8 cellular contexts compared by ENCODE assay signal in the genomic region with DNA sequence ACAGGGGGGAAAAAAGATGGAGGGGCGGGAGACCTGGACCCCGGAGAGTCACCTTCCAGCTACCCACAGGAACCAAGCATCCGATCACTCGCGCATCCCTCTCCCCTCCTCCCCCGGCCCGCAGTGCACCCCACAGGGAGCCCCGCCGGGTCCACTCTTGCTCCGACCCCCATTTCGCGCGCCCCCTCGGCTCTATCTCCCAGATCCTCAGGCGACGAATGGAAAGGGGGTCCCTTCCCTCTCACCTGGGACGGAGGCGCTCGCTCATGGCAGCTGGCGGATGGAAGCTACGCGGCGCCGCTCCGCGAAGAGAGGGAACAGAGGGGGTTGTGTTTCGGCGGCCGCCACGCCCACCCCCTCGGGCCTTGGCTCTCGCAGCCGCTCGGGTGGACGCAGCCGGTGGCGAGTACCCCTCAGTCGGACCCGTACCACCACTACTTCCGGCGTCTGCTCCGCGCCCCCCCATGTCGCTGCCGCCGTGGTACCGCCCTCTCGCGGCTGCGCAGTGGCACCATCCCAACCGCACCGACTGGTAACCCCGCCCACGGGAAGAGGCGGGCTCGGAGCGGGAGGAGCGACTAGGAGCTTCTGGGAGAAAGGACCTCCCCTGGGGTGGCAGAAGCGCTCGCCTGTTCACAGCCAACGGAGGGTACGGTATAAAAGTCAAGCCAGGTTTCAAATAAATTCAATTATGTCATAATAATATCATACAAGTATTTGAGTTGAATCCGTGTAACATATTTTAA. TPM values are rescaled to one million over a fixed set of nuclear protein-coding genes. Genes with fewer than 3 reads are reported as not detected.
A peak's percentile ranks its signal among the peaks of the same experiment; 100 is the strongest.
DNase-seq lines count a peak whose midpoint lies in the region; ATAC-seq and TF ChIP-seq lines count a peak whose summit lies in the region.

No MANE protein-coding gene starts in this region.

- no peaks in the 10 kb centered on the region for H3K36me3 ChIP-seq in KMS-11 (ENCODE audit: insufficient read depth)
- peaks cover 33% of the 10 kb centered on the region for H3K36me3 ChIP-seq in Panc1 (ENCODE audit: control insufficient read depth, insufficient read depth, low read length)
- H3K36me3 ChIP-seq in esophagus squamous epithelium: peaks cover 0 to 22% (median 0%) of the 10 kb centered on the region in 3 donors

- H3K9me3 Mint-ChIP-seq in activated T-cell treated with anti-CD3 and anti-CD28 coated beads, Interleukin-2, amount 50 U/mL, for 72 hours: no peaks in the 10 kb centered on the region

- in situ Hi-C loops in Panc1 (cut with HindIII; ENCODE audit: low pct_unique_long_range_greater_than_20kb, low sequenced_read_pairs): no loop called here

- H3K36me3 Mint-ChIP-seq in activated T-cell treated with anti-CD3 and anti-CD28 coated beads, Interleukin-2, amount 50 U/mL, for 72 hours (ENCODE audit: insufficient read depth in 2 of 2): peaks cover 8 to 13% of the 10 kb centered on the region in 2 donors

- DNase-seq in DMS79 treated with DMSO at 0.1 percent for 48 hours (lab: John Stamatoyannopoulos, UW) (peak; percentile 78), Panc1 (ENCODE audit: low read depth, low spot score) (peak; percentile 78), esophagus squamous epithelium (lab: John Stamatoyannopoulos, UW) (peak; percentile 68), myocyte (ENCODE audit: low read depth) (peak; percentile 97)
- DNase-seq in activated T-cell treated with anti-CD3 and anti-CD28 coated beads, Interleukin-2, amount 50 U/mL, for 72 hours: peak; percentile 98 to 99
- peak; percentile 94 to 96 for DNase-seq in stimulated activated CD8-positive, alpha-beta memory T cell treated with anti-CD3 and anti-CD28 coated beads, Interleukin-7, amount 100 ng/mL, for 4 hours (ENCODE audit: low read depth in 2 of 2)

- H2AFZ ChIP-seq in KMS-11 (ENCODE audit: low read depth): peak overlapping the region; percentile 74

- H3K27ac ChIP-seq in KMS-11 (peak overlapping the region; percentile 53), Panc1 (ENCODE audit: low read length) (peak overlapping the region; percentile 96), esophagus squamous epithelium (peak overlapping the region; percentile 92 to 98 (median 95))

- H3K79me2 ChIP-seq in KMS-11 (ENCODE audit: insufficient read depth, low read depth): peaks cover 60% of the 10 kb centered on the region

- H3K27ac Mint-ChIP-seq in activated T-cell treated with anti-CD3 and anti-CD28 coated beads, Interleukin-2, amount 50 U/mL, for 72 hours: peak overlapping the region; percentile 98

- BruUV-seq in Panc1 (replicated peaks; lab: Mats Ljungman, UMichigan): no TSS peak

- CTCF ChIA-PET in Panc1 (lab: Charles Lee): interaction anchor here (0.6 to 1.1 kb wide), 5 partner anchors 11 to 644 kb away, joined by 3 to 7 read pairs (median 4); no protein-coding TSS in a partner anchor

- TF ChIP-seq POLR2A in esophagus squamous epithelium (IDR thresholded peaks at IDR 0.05): peak in 3 of 4 donors; percentile 56 to 87 (median 70)

- 0% methylated on average over 25 of the region's 63 CpGs; no CpG with 5 or more reads in 1 of the 2 donors for WGBS in esophagus squamous epithelium, 2 donors

- H3K4me1 Mint-ChIP-seq in activated T-cell treated with anti-CD3 and anti-CD28 coated beads, Interleukin-2, amount 50 U/mL, for 72 hours (ENCODE audit: low read depth): peaks cover 62% of the 10 kb centered on the region

- intact Hi-C loops in Panc1 (cut with micrococcal nuclease; ENCODE audit: unreplicated experiment): no loop called here
- intact Hi-C loops in esophagus squamous epithelium (cut with DNase I): no loop called here

- H3K9me3 ChIP-seq in Panc1 (ENCODE audit: control insufficient read depth, insufficient read depth, low read depth, low read length) (no peaks in the 10 kb centered on the region), esophagus squamous epithelium (no peaks in the 10 kb centered on the region)

- H4K20me1 ChIP-seq in KMS-11 (ENCODE audit: insufficient read depth): peaks cover 12% of the 10 kb centered on the region; the same call in 1 of the 2 replicates

- peak overlapping the region; percentile 86 to 93 for H3K4me3 Mint-ChIP-seq in activated T-cell treated with anti-CD3 and anti-CD28 coated beads, Interleukin-2, amount 50 U/mL, for 72 hours

- ATAC-seq in GM21737 (IDR thresholded peaks at IDR 0.05; ENCODE audit: unreplicated experiment) (peak; percentile 73), Panc1 (peak; percentile 95)
- peak; percentile 90 to 94 for ATAC-seq in activated T-cell treated with anti-CD3 and anti-CD28 coated beads, Interleukin-2, amount 50 U/mL, for 72 hours (replicated peaks in 1 of 2)

- TF ChIP-seq CTCF in KMS-11 (conservative IDR thresholded peaks at IDR 0.05; ENCODE audit: low read depth, low read length) (peak; percentile 58), Panc1 (IDR thresholded peaks at IDR 0.05) (no peak), esophagus squamous epithelium (IDR thresholded peaks at IDR 0.05) (peak; percentile 11 to 67 (median 46))

- H3K4me2 ChIP-seq in KMS-11: peak overlapping the region; percentile 91

- POLR2A ChIA-PET in Panc1 (lab: Charles Lee): interaction anchor here (0.6 to 0.7 kb wide), 3 partner anchors 11 to 1885 kb away, joined by 3 to 6 read pairs (median 5); no protein-coding TSS in a partner anchor

- H3K27me3 Mint-ChIP-seq in activated T-cell treated with anti-CD3 and anti-CD28 coated beads, Interleukin-2, amount 50 U/mL, for 72 hours (ENCODE audit: low read depth): no peaks in the 10 kb centered on the region

- H3K4me1 ChIP-seq in KMS-11 (ENCODE audit: low read depth, poor library complexity, severe bottlenecking) (peaks cover 44% of the 10 kb centered on the region), Panc1 (ENCODE audit: control insufficient read depth, insufficient read depth, low read length) (peaks cover 32% of the 10 kb centered on the region), esophagus squamous epithelium (peaks cover 25 to 66% (median 43%) of the 10 kb centered on the region in 3 donors)

- H3K4me3 ChIP-seq in KMS-11 (IDR thresholded peaks at IDR 0.05; ENCODE audit: insufficient read depth, low read depth, low read length): peak overlapping the region; percentile 43
- H3K4me3 ChIP-seq in Panc1 (ENCODE audit: low read depth in 2 of 2, low read length in 2 of 2): peak overlapping the region; percentile 88 to 98
- peak overlapping the region; percentile 81 to 100 (median 97) for H3K4me3 ChIP-seq in esophagus squamous epithelium

- H3K27me3 ChIP-seq in KMS-11 (ENCODE audit: insufficient read depth, low read depth): no peaks in the 10 kb centered on the region
- H3K27me3 ChIP-seq in Panc1 (ENCODE audit: control insufficient read depth, insufficient read depth, low read length): no peaks in the 10 kb centered on the region
- H3K27me3 ChIP-seq in esophagus squamous epithelium: no peaks in the 10 kb centered on the region

- peak overlapping the region; percentile 71 for H3K9ac ChIP-seq in KMS-11

RNA-seq across cellular contexts. Expression of a gene that starts 29.7 kb away (rescaled TPM):
- total RNA-seq in Panc1 (2021; ENCODE audit: unreplicated experiment) (not detected), esophagus squamous epithelium (not detected), myocyte (not detected in 2 replicates)
- polyA plus RNA-seq in Panc1 (2012; ENCODE audit: insufficient read length): not detected
- not detected for total RNA-seq in activated T-cell treated with anti-CD3 and anti-CD28 coated beads, Interleukin-2, amount 50 U/mL, for 72 hours
- not detected for polyA plus RNA-seq in myocyte (2012)

RNA-seq across cellular contexts. Expression of a gene that starts 39.2 kb away (rescaled TPM):
- total RNA-seq in Panc1 (2021; ENCODE audit: unreplicated experiment) (41.2 TPM), esophagus squamous epithelium (10 to 100 TPM in 1 of 4 donors, 1 to 10 TPM in 3; 8.0 to 14.7 (median 9.2) TPM), myocyte (38.9 and 43.0 TPM in 2 replicates)
- polyA plus RNA-seq in Panc1 (2012; ENCODE audit: insufficient read length): 42.3 TPM
- total RNA-seq in activated T-cell treated with anti-CD3 and anti-CD28 coated beads, Interleukin-2, amount 50 U/mL, for 72 hours: 10 to 100 TPM; 36.2 to 37.1 TPM
- 50.9 TPM for polyA plus RNA-seq in myocyte (2012)

Comparison
In these comparisons a context has a peak if more than half of its experiments do, and no peak if none do; other contexts are left out.
1. Peak in every context shown above with its lines: DNase-seq, ATAC-seq, H3K4me3 ChIP-seq and H3K27ac ChIP-seq.
2. H3K4me3 ChIP-seq: peak in every context shown above with its lines; median percentile 97 in esophagus squamous epithelium; 93 in Panc1; 43 in KMS-11.